10 cellular contexts compared by ENCODE assay signal in genomic region chr15:60374209-60374608, GRCh38. TPM values are rescaled to one million over a fixed set of nuclear protein-coding genes. Genes with fewer than 3 reads are reported as not detected.
DNase-seq lines count a peak whose midpoint lies in the region; ATAC-seq lines count a peak whose summit lies in the region.
"Had no signal": no experiment of that assay in that cellular context is flagged by ENCODE, and none has a peak within 500 bp of the region (broad histone marks: within the 10 kb centered on the region; RNA-seq: fewer than 3 reads in every experiment).

No MANE protein-coding gene starts in this region.

- H3K36me3 Mint-ChIP-seq in activated CD8-positive, alpha-beta T cell treated with anti-CD3 and anti-CD28 coated beads, Interleukin-2, amount 10 ng/mL, durations not matched to agents 7 days and 5 days (ENCODE audit: low read depth) = peaks cover 60% of the 10 kb centered on the region

- H3K27me3 ChIP-seq in GM23248 (replicated peaks; ENCODE audit: insufficient read depth) = no peaks in the 10 kb centered on the region
- H3K27me3 ChIP-seq in SJSA1 (replicated peaks) = no peaks in the 10 kb centered on the region
- H3K27me3 ChIP-seq in rectal smooth muscle tissue (ENCODE audit: control insufficient read depth, insufficient read depth, low read length) = no peaks in the 10 kb centered on the region

- H3K9me3 Mint-ChIP-seq in activated CD8-positive, alpha-beta T cell treated with anti-CD3 and anti-CD28 coated beads, Interleukin-2, amount 10 ng/mL, durations not matched to agents 7 days and 5 days (ENCODE audit: insufficient read depth) = no peaks in the 10 kb centered on the region
- H3K9me3 Mint-ChIP-seq: activated naive CD4-positive, alpha-beta T cell treated with anti-CD3 and anti-CD28 coated beads, Interleukin-2, amount 10 ng/mL, durations not matched to agents 7 days and 5 days had no signal

- H3K9ac ChIP-seq in GM23248 (peak overlapping the region; percentile 99), rectal smooth muscle tissue (ENCODE audit: low read length) (no peak overlapping the region)

- in situ Hi-C loops in GM23248 (cut with MboI) = no loop called here

- whole genome bisulfite sequencing in GM23248 (ENCODE audit: low coverage in 1 of 2, low lambda C conversion rate in 2 of 2, missing lambda C conversion rate in 2 of 2), 2 experiments = 16 to 25% methylated on average over 4 of the region's 4 CpGs

- DNase-seq in GM23248 = peak; percentile 35
- no peak for DNase-seq in SJSA1 (ENCODE audit: low read depth in 1 of 2, low spot score in 2 of 2)
- peak; percentile 52 for DNase-seq in fibroblast of peridontal ligament (ENCODE audit: extremely low read depth)
- no peak for DNase-seq in activated CD4-positive, alpha-beta T cell treated with anti-CD3 and anti-CD28 coated beads for 48 hours
- no peak for DNase-seq in UCSD-AML1 (lab: John Stamatoyannopoulos, UW; ENCODE audit: unreplicated experiment)
- DNase-seq in activated CD8-positive, alpha-beta T cell treated with anti-CD3 and anti-CD28 coated beads, Interleukin-2, amount 10 ng/mL, durations not matched to agents 7 days and 5 days = no peak
- no peak for DNase-seq in NCI-H2029 (lab: John Stamatoyannopoulos, UW)
- DNase-seq: activated naive CD4-positive, alpha-beta T cell treated with anti-CD3 and anti-CD28 coated beads, Interleukin-2, amount 10 ng/mL, durations not matched to agents 7 days and 5 days; left colon had no signal

- no peaks in the 10 kb centered on the region for H4K20me1 ChIP-seq in GM23248 (ENCODE audit: insufficient read depth)

- POLR2A ChIA-PET in activated CD8-positive, alpha-beta T cell treated with anti-CD3 and anti-CD28 coated beads, Interleukin-2, amount 10 ng/mL, durations not matched to agents 7 days and 5 days (lab: Charles Lee) = interaction anchor here (0.6 kb wide), 1 partner anchor 569 kb away, joined by 5 read pairs; no protein-coding TSS in a partner anchor

- H3K4me2 ChIP-seq in GM23248 (ENCODE audit: unreplicated experiment) = peak overlapping the region; percentile 79

- H3K4me3 Mint-ChIP-seq in activated CD8-positive, alpha-beta T cell treated with anti-CD3 and anti-CD28 coated beads, Interleukin-2, amount 10 ng/mL, durations not matched to agents 7 days and 5 days = no peak overlapping the region
- H3K4me3 Mint-ChIP-seq: activated naive CD4-positive, alpha-beta T cell treated with anti-CD3 and anti-CD28 coated beads, Interleukin-2, amount 10 ng/mL, durations not matched to agents 7 days and 5 days had no signal

- no peak overlapping the region for H3K4me3 ChIP-seq in GM23248
- H3K4me3 ChIP-seq in SJSA1 = no peak overlapping the region
- no peak overlapping the region for H3K4me3 ChIP-seq in rectal smooth muscle tissue (ENCODE audit: low read length)

- H3K9me2 ChIP-seq in GM23248 (ENCODE audit: insufficient read depth) = no peaks in the 10 kb centered on the region

- H3K27me3 Mint-ChIP-seq in activated CD8-positive, alpha-beta T cell treated with anti-CD3 and anti-CD28 coated beads, Interleukin-2, amount 10 ng/mL, durations not matched to agents 7 days and 5 days (ENCODE audit: low read depth) = no peaks in the 10 kb centered on the region
- H3K27me3 Mint-ChIP-seq: activated naive CD4-positive, alpha-beta T cell treated with anti-CD3 and anti-CD28 coated beads, Interleukin-2, amount 10 ng/mL, durations not matched to agents 7 days and 5 days had no signal

- peaks cover 94% of the 10 kb centered on the region for H3F3A ChIP-seq in GM23248 (ENCODE audit: insufficient read depth)

- peaks cover 88% of the 10 kb centered on the region for H3K79me2 ChIP-seq in GM23248 (ENCODE audit: insufficient read depth)

- no peaks in the 10 kb centered on the region for H3K9me3 ChIP-seq in GM23248 (ENCODE audit: low read depth)
- H3K9me3 ChIP-seq in SJSA1 (replicated peaks) = no peaks in the 10 kb centered on the region

- CTCF ChIA-PET in activated CD8-positive, alpha-beta T cell treated with anti-CD3 and anti-CD28 coated beads, Interleukin-2, amount 10 ng/mL, durations not matched to agents 7 days and 5 days (lab: Charles Lee) = interaction anchor here (1.2 to 2.1 kb wide), 3 partner anchors 14 to 147 kb away, joined by 3 to 8 read pairs (median 4); no protein-coding TSS in a partner anchor

- ATAC-seq in activated CD8-positive, alpha-beta T cell treated with anti-CD3 and anti-CD28 coated beads, Interleukin-2, amount 10 ng/mL, durations not matched to agents 7 days and 5 days = no peak

- H3K27ac ChIP-seq in GM23248 (peak overlapping the region; percentile 100), SJSA1 (peak overlapping the region; percentile 96), rectal smooth muscle tissue (ENCODE audit: low read depth, low read length) (peak overlapping the region; percentile 52)

- no peak overlapping the region for H2AFZ ChIP-seq in GM23248

- H3K36me3 ChIP-seq in GM23248 (ENCODE audit: low read depth) = peaks cover 79% of the 10 kb centered on the region
- H3K36me3 ChIP-seq in SJSA1 = peaks cover 88% of the 10 kb centered on the region
- peaks cover 6% of the 10 kb centered on the region for H3K36me3 ChIP-seq in rectal smooth muscle tissue (ENCODE audit: control insufficient read depth, insufficient read depth, low read length)

- H3K27ac Mint-ChIP-seq in activated CD8-positive, alpha-beta T cell treated with anti-CD3 and anti-CD28 coated beads, Interleukin-2, amount 10 ng/mL, durations not matched to agents 7 days and 5 days = no peak overlapping the region
- H3K27ac Mint-ChIP-seq: activated naive CD4-positive, alpha-beta T cell treated with anti-CD3 and anti-CD28 coated beads, Interleukin-2, amount 10 ng/mL, durations not matched to agents 7 days and 5 days had no signal

- H3K4me1 ChIP-seq in GM23248 (ENCODE audit: insufficient read depth) (peaks cover 96% of the 10 kb centered on the region), SJSA1 (replicated peaks) (peaks cover 97% of the 10 kb centered on the region), rectal smooth muscle tissue (ENCODE audit: control insufficient read depth, insufficient read depth, low read length) (peaks cover 19% of the 10 kb centered on the region)

- peaks cover 2% of the 10 kb centered on the region for H3K4me1 Mint-ChIP-seq in activated CD8-positive, alpha-beta T cell treated with anti-CD3 and anti-CD28 coated beads, Interleukin-2, amount 10 ng/mL, durations not matched to agents 7 days and 5 days (ENCODE audit: low read depth)
- H3K4me1 Mint-ChIP-seq: activated naive CD4-positive, alpha-beta T cell treated with anti-CD3 and anti-CD28 coated beads, Interleukin-2, amount 10 ng/mL, durations not matched to agents 7 days and 5 days had no signal

RNA-seq across cellular contexts. Expression of gene ANXA2, which starts 23.6 kb away (rescaled TPM):
- total RNA-seq in GM23248 (2014; rRNA removed; shearing (Covaris generic)) = 4,470 and 4,692 TPM in 2 replicates
- polyA plus RNA-seq in GM23248 (2016; fragmentation: Nextera tagmentation; extraction: Ambion mirVana) = 6,052 and 6,251 TPM in 2 replicates
- 3,394 and 3,434 TPM in 2 replicates for total RNA-seq in SJSA1 (2014; rRNA removed; shearing (Covaris generic))
- total RNA-seq in activated CD8-positive, alpha-beta T cell treated with anti-CD3 and anti-CD28 coated beads, Interleukin-2, amount 10 ng/mL, durations not matched to agents 7 days and 5 days = 100 to 1,000 TPM; 368 to 375 TPM

Comparison
In these comparisons a context has a peak if more than half of its experiments do, and no peak if none do; other contexts are left out.
1. DNase-seq: peak in GM23248 (single experiment) and fibroblast of peridontal ligament (single experiment); none in SJSA1 (0 of 2), activated CD4-positive, alpha-beta T cell treated with anti-CD3 and anti-CD28 coated beads for 48 hours (single experiment), UCSD-AML1 (single experiment), activated CD8-positive, alpha-beta T cell treated with anti-CD3 and anti-CD28 coated beads, Interleukin-2, amount 10 ng/mL, durations not matched to agents 7 days and 5 days (single experiment) and NCI-H2029 (single experiment).
2. Peak in every context shown above with its lines, with median percentiles within 50 percentile points of each other: H3K27ac ChIP-seq.